ENCODE assay signal across 19 cellular contexts in the genomic region with DNA sequence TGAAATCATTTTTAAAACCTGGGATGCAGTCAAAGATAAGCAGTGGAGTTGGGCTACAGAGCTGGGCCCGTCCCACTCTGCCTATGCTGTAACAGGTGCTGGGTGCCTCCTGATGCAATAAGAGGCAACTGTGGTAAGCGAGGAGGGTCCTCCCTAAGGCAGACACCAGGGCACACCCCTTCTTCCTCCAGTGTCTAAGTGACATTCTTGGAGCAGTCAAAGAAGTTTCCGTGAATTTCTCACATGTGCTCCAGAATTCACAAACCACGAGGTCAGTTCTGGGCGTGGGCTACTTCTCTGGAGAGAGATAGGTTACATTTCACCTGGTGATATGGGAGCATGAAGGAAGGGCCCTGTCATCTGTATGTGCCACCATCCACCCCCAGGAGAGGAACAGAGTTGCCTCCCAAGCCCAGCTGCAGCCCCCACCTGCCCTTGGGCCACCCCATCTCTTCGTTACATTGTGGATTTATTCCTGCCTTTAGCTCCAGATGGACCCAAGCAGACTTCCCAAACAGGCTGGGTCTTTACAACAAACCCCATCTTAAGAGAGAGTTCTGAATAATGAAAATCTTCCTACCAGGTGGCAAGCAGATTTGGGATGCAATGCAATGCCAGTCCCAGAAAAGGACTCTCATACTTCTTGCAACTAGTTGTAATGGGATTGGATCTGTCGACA.
A peak's percentile ranks its signal among the peaks of the same experiment; 100 is the strongest.
DNase-seq lines count a peak whose midpoint lies in the region; TF ChIP-seq lines count a peak whose summit lies in the region.
"Had no signal": no experiment of that assay in that cellular context is flagged by ENCODE, and none has a peak within 500 bp of the region (broad histone marks: within the 10 kb centered on the region; RNA-seq: fewer than 3 reads in every experiment).

No MANE protein-coding gene starts in this region.

- no peaks in the 10 kb centered on the region for H3K9me3 ChIP-seq in left ventricle myocardium inferior (replicated peaks)
- H3K9me3 ChIP-seq: A549, BLaER1, SK-N-SH had no signal

- peak overlapping the region; percentile 1 for H3K4me3 ChIP-seq in left ventricle myocardium inferior
- H3K4me3 ChIP-seq: A549, BLaER1 had no signal

- TF ChIP-seq CTCF in left ventricle myocardium inferior (IDR thresholded peaks at IDR 0.05; ENCODE audit: borderline replicate concordance), result no peak

- no peaks in the 10 kb centered on the region for H3K27me3 ChIP-seq in left ventricle myocardium inferior (ENCODE audit: low read depth)
- H3K27me3 ChIP-seq: BLaER1 had no signal

- no peaks in the 10 kb centered on the region for H3K36me3 ChIP-seq in left ventricle myocardium inferior
- H3K36me3 ChIP-seq: BLaER1 had no signal

- H3K27ac ChIP-seq in left ventricle myocardium inferior (replicated peaks) (peak overlapping the region; percentile 84), cingulate gyrus (ENCODE audit: low read depth, low read length) (peak overlapping the region; percentile 23)
- H3K27ac ChIP-seq: A549, BLaER1, KMS-11 had no signal

- intact Hi-C loops in left ventricle myocardium inferior (cut with micrococcal nuclease), result no loop called here
- intact Hi-C loops in cardiac septum (cut with DNase I), result no loop called here

- peaks cover 42% of the 10 kb centered on the region for H3K4me1 ChIP-seq in left ventricle myocardium inferior
- H3K4me1 ChIP-seq: A549 had no signal

- DNase-seq in left ventricle myocardium inferior, result no peak
- DNase-seq in cardiac septum (ENCODE audit: low spot score), result no peak
- DNase-seq in NCI-H460 (ENCODE audit: extremely low read depth, low read depth), result peak; percentile 36
- DNase-seq in NCI-H774 (lab: John Stamatoyannopoulos, UW), result no peak
- no peak for DNase-seq in ACHN
- no peak for DNase-seq in activated CD8-positive, alpha-beta memory T cell treated with anti-CD3 and anti-CD28 coated beads, Interleukin-2, amount 50 U/mL, for 48 hours
- DNase-seq: CD4-positive, alpha-beta memory T cell; DMS53; NCI-H1048; NCI-H1436; NCI-H2029 treated with DMSO at 0.1 percent for 48 hours; NCI-H69; NK-92 treated with Interleukin-12 subunit alpha and Interleukin-12 subunit beta, amount 100 ng/mL, for 24 hours; SHP77 treated with DMSO at 0.1 percent for 48 hours; SK-N-SH had no signal

- in situ Hi-C loops in ACHN (cut with HindIII; ENCODE audit: low pct_ligation_motif_present, low pct_unique_long_range_greater_than_20kb, low sequenced_read_pairs), result no loop called here
